Comparison of ENCODE assay signal across 1 cellular context in the genomic region with DNA sequence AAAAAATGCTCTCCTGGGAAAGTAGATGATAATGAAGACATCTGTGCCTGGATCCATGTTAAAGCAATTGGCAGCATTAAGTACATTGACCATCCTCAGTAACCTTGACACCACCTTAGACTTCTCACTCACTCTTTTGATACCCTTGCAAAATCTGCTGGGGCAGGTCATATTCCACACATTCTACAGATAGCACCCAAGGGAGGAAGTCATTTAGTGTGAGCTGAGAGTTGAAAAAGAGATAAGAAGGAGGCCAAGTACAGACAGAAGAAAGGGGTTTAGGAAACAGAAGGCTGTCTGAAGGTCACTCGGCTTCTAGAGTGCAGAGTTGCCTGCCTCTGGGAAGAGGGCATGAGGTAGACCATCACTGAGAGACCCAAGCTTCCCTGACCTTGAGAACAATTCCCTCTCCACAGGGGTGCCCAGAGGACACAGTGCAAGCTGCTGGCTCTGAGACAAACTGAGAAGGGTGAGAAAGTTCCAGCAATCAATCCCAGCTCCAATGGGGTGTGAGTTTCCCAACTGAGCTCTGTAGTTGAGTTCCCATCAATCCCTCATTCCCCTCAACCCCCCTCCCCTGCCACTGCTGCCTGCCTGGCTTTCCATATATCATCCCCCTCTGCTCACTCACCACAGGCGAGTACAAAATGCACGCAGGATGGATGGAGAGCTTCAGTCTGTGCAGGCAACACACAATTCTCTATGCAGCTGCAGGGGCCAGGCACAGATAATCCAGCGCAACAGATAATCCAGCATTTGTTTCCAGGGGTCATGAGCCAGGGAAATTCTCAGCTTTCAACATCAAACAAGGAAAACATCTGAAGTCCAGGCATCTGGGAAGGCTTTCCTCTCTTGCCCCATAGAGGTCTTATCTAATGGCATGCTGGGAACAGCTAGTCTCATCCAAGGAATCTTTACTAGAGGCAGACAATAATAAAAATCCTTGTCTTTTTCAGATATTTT.
TF ChIP-seq lines count a peak whose summit lies in the region.

No MANE protein-coding gene starts in this region.

TF ChIP-seq in H1, 55 proteins besides CTCF, POLR2A, EP300 and RAD21:
- TF ChIP-seq KDM4A (IDR thresholded peaks at IDR 0.05; ENCODE audit: low read depth, low read length, severe bottlenecking) = no peak
- no peak for TF ChIP-seq SRF (IDR thresholded peaks at IDR 0.05; ENCODE audit: low read depth, low read length)
- no peak for TF ChIP-seq TBP (IDR thresholded peaks at IDR 0.05; ENCODE audit: low read depth, low read length)
- no peak for TF ChIP-seq TAF7 (optimal IDR thresholded peaks at IDR 0.05; ENCODE audit: borderline replicate concordance, low read depth, low read length)
